24 cellular contexts compared by ENCODE assay signal in the genomic region with DNA sequence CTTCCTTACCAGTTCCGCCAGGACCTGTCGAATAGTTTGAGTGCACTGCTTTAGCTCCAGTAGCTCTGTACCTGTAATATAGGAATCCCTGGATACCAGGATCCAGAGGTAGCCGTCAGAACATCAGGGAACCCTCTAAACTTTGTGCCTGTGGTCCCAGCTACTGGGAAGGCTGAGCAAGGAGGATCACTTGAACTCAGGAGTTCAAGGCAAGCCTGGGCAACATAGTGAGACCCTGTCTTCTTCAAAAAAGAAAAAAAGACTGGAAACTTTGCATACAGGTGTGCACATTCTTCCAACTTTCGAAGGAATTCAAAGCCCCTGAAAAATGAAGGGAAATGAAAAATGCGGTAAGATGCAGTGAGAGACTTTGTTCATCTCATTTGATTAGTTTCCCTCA. TPM values are rescaled to one million over a fixed set of nuclear protein-coding genes. Genes with fewer than 3 reads are reported as not detected.
DNase-seq lines count a peak whose midpoint lies in the region; ATAC-seq, FAIRE-seq and TF ChIP-seq lines count a peak whose summit lies in the region.
"Had no signal": no experiment of that assay in that cellular context is flagged by ENCODE, and none has a peak within 500 bp of the region (broad histone marks: within the 10 kb centered on the region; RNA-seq: fewer than 3 reads in every experiment).

No MANE protein-coding gene starts in this region.

- POLR2A ChIA-PET in CD4-positive, alpha-beta T cell (lab: Charles Lee) = interaction anchor here (1.0 kb wide), 1 partner anchor 33 kb away, joined by 3 read pairs; a partner anchor contains a TSS
- POLR2A ChIA-PET in WTC11 (lab: Charles Lee) = no interaction called here
- POLR2A ChIA-PET in naive thymus-derived CD8-positive, alpha-beta T cell (lab: Charles Lee) = interaction anchor here (0.7 kb wide), 1 partner anchor 95 kb away, joined by 3 read pairs; no protein-coding TSS in a partner anchor
- POLR2A ChIA-PET in activated CD4-positive, alpha-beta memory T cell treated with anti-CD3 and anti-CD28 coated beads for 36 hours (lab: Charles Lee) = no interaction called here

- peaks cover 18% of the 10 kb centered on the region for H3K4me1 Mint-ChIP-seq in activated T-cell treated with anti-CD3 and anti-CD28 coated beads, Interleukin-2, amount 50 U/mL, for 72 hours (ENCODE audit: low read depth)
- H3K4me1 Mint-ChIP-seq in CD4-positive, alpha-beta T cell (ENCODE audit: low read depth) = peaks cover 21% of the 10 kb centered on the region
- no peaks in the 10 kb centered on the region for H3K4me1 Mint-ChIP-seq in WTC11
- H3K4me1 Mint-ChIP-seq in naive thymus-derived CD8-positive, alpha-beta T cell = peaks cover 14 to 21% (median 14%) of the 10 kb centered on the region in 4 donors
- peaks cover 8% of the 10 kb centered on the region for H3K4me1 Mint-ChIP-seq in activated CD4-positive, alpha-beta memory T cell treated with anti-CD3 and anti-CD28 coated beads for 36 hours (ENCODE audit: low read depth)
- H3K4me1 Mint-ChIP-seq: GM23338, H9 had no signal

- no peak for ATAC-seq in activated T-cell treated with anti-CD3 and anti-CD28 coated beads, Interleukin-2, amount 50 U/mL, for 72 hours (replicated peaks in 1 of 2)
- no peak for ATAC-seq in CD4-positive, alpha-beta T cell (ENCODE audit: poor library complexity)
- no peak for ATAC-seq in WTC11
- no peak for ATAC-seq in naive thymus-derived CD8-positive, alpha-beta T cell
- ATAC-seq: GM12878, GM23338 had no signal

- no peak for FAIRE-seq in urothelium cell line (lab: Jason Lieb, UNC)
- FAIRE-seq: GM12878 had no signal

- DNase-seq in activated T-cell treated with anti-CD3 and anti-CD28 coated beads, Interleukin-2, amount 50 U/mL, for 72 hours = no peak
- DNase-seq in activated T-cell treated with anti-CD3 and anti-CD28 coated beads for 4 hours (no peak), WTC11 (ENCODE audit: low spot score) (no peak), T-helper 2 cell (no peak), urothelium cell line (ENCODE audit: low spot score) (no peak)
- no peak for DNase-seq in CD4-positive, alpha-beta T cell
- no peak for DNase-seq in naive thymus-derived CD8-positive, alpha-beta T cell
- DNase-seq in activated CD4-positive, alpha-beta memory T cell treated with anti-CD3 and anti-CD28 coated beads for 36 hours = no peak
- DNase-seq: CD8-positive, alpha-beta memory T cell; DMS 273 treated with DMSO at 0.1 percent for 48 hours; DMS79; EL; GDM1; H9; NCI-H1048; NCI-H1694; NCI-H2029 treated with DMSO at 0.1 percent for 48 hours; NCI-H526 treated with DMSO at 0.1 percent for 48 hours; Right ventricle myocardium superior; RPMI8226 had no signal

- CTCF ChIA-PET in CD4-positive, alpha-beta T cell (lab: Charles Lee) = no interaction called here
- CTCF ChIA-PET in WTC11 (lab: Charles Lee) = no interaction called here
- CTCF ChIA-PET in activated CD4-positive, alpha-beta memory T cell treated with anti-CD3 and anti-CD28 coated beads for 36 hours (lab: Charles Lee) = interaction anchor here (1.1 kb wide), 1 partner anchor 31 kb away, joined by 4 read pairs; no protein-coding TSS in a partner anchor

- no peak overlapping the region for H3K27ac ChIP-seq in CD4-positive, alpha-beta T cell (ENCODE audit: low read depth, low read length)
- H3K27ac ChIP-seq: BLaER1 had no signal

- H3K36me3 Mint-ChIP-seq in activated T-cell treated with anti-CD3 and anti-CD28 coated beads, Interleukin-2, amount 50 U/mL, for 72 hours (ENCODE audit: insufficient read depth in 2 of 2) = peaks cover 10 to 26% of the 10 kb centered on the region in 2 donors
- H3K36me3 Mint-ChIP-seq in CD4-positive, alpha-beta T cell (ENCODE audit: low read depth) = peaks cover 80% of the 10 kb centered on the region
- H3K36me3 Mint-ChIP-seq in WTC11 = peaks cover 66% of the 10 kb centered on the region
- H3K36me3 Mint-ChIP-seq in naive thymus-derived CD8-positive, alpha-beta T cell = peaks cover 0 to 85% (median 9%) of the 10 kb centered on the region in 3 donors
- peaks cover 44% of the 10 kb centered on the region for H3K36me3 Mint-ChIP-seq in activated CD4-positive, alpha-beta memory T cell treated with anti-CD3 and anti-CD28 coated beads for 36 hours
- H3K36me3 Mint-ChIP-seq: IgD-negative memory B cell had no signal

- no peaks in the 10 kb centered on the region for H3K9me3 Mint-ChIP-seq in activated T-cell treated with anti-CD3 and anti-CD28 coated beads, Interleukin-2, amount 50 U/mL, for 72 hours
- no peaks in the 10 kb centered on the region for H3K9me3 Mint-ChIP-seq in CD4-positive, alpha-beta T cell
- no peaks in the 10 kb centered on the region for H3K9me3 Mint-ChIP-seq in WTC11
- H3K9me3 Mint-ChIP-seq in naive thymus-derived CD8-positive, alpha-beta T cell = no peaks in the 10 kb centered on the region
- H3K9me3 Mint-ChIP-seq in activated CD4-positive, alpha-beta memory T cell treated with anti-CD3 and anti-CD28 coated beads for 36 hours = no peaks in the 10 kb centered on the region
- H3K9me3 Mint-ChIP-seq: CD8-positive, alpha-beta memory T cell; GM23338; H9; IgD-negative memory B cell had no signal

- H3K9me3 ChIP-seq in CD4-positive, alpha-beta T cell (ENCODE audit: control insufficient read depth, low read length) = no peaks in the 10 kb centered on the region
- H3K9me3 ChIP-seq: BLaER1 had no signal

- H3K27me3 ChIP-seq in CD4-positive, alpha-beta T cell (ENCODE audit: control insufficient read depth, insufficient read depth, low read length) = no peaks in the 10 kb centered on the region
- H3K27me3 ChIP-seq: BLaER1 had no signal

- H3K4me3 Mint-ChIP-seq in activated T-cell treated with anti-CD3 and anti-CD28 coated beads, Interleukin-2, amount 50 U/mL, for 72 hours = no peak overlapping the region
- H3K4me3 Mint-ChIP-seq in CD4-positive, alpha-beta T cell = no peak overlapping the region
- no peak overlapping the region for H3K4me3 Mint-ChIP-seq in WTC11
- H3K4me3 Mint-ChIP-seq in naive thymus-derived CD8-positive, alpha-beta T cell = no peak overlapping the region
- H3K4me3 Mint-ChIP-seq in activated CD4-positive, alpha-beta memory T cell treated with anti-CD3 and anti-CD28 coated beads for 36 hours = no peak overlapping the region
- H3K4me3 Mint-ChIP-seq: GM23338, H9, IgD-negative memory B cell had no signal

- no peak for TF ChIP-seq CTCF in CD4-positive, alpha-beta T cell (IDR thresholded peaks at IDR 0.05)
- no peak for TF ChIP-seq CTCF in WTC11 (IDR thresholded peaks at IDR 0.05)

- H3K27me3 Mint-ChIP-seq in activated T-cell treated with anti-CD3 and anti-CD28 coated beads, Interleukin-2, amount 50 U/mL, for 72 hours (ENCODE audit: low read depth) = no peaks in the 10 kb centered on the region
- H3K27me3 Mint-ChIP-seq in CD4-positive, alpha-beta T cell = no peaks in the 10 kb centered on the region
- H3K27me3 Mint-ChIP-seq in WTC11 (ENCODE audit: low read depth) = no peaks in the 10 kb centered on the region
- H3K27me3 Mint-ChIP-seq in naive thymus-derived CD8-positive, alpha-beta T cell = no peaks in the 10 kb centered on the region
- no peaks in the 10 kb centered on the region for H3K27me3 Mint-ChIP-seq in activated CD4-positive, alpha-beta memory T cell treated with anti-CD3 and anti-CD28 coated beads for 36 hours
- H3K27me3 Mint-ChIP-seq: CD8-positive, alpha-beta memory T cell; IgD-negative memory B cell had no signal

- intact Hi-C loops in CD4-positive, alpha-beta T cell (cut with DNase I, micrococcal nuclease) = no loop called here
- intact Hi-C loops in activated CD4-positive, alpha-beta memory T cell treated with anti-CD3 and anti-CD28 coated beads for 36 hours (cut with micrococcal nuclease) = no loop called here

- H3K27ac Mint-ChIP-seq in activated T-cell treated with anti-CD3 and anti-CD28 coated beads, Interleukin-2, amount 50 U/mL, for 72 hours = peak overlapping the region; percentile 85
- H3K27ac Mint-ChIP-seq in CD4-positive, alpha-beta T cell = peak overlapping the region; percentile 56
- H3K27ac Mint-ChIP-seq in WTC11 = 0 out of 2 replicates have a peak overlapping the region, but pooled peaks have one; percentile 37
- peak overlapping the region in 6 of 10 donors; percentile 22 to 63 (median 27) for H3K27ac Mint-ChIP-seq in naive thymus-derived CD8-positive, alpha-beta T cell
- no peak overlapping the region for H3K27ac Mint-ChIP-seq in activated CD4-positive, alpha-beta memory T cell treated with anti-CD3 and anti-CD28 coated beads for 36 hours
- H3K27ac Mint-ChIP-seq: GM23338 had no signal

TF ChIP-seq in WTC11, 78 proteins besides CTCF, POLR2A, EP300 and RAD21:
- peak; percentile 26; the same call in 1 of the 2 replicates for TF ChIP-seq ZNF121 (CRISPR knock-in tag; IDR thresholded peaks at IDR 0.05)
- no peak for TF ChIP-seq SOX15 (CRISPR knock-in tag; IDR thresholded peaks at IDR 0.05)

RNA-seq across cellular contexts. Expression of a gene that starts 32.6 kb away (rescaled TPM):
- total RNA-seq in activated T-cell treated with anti-CD3 and anti-CD28 coated beads, Interleukin-2, amount 50 U/mL, for 72 hours = 10 to 100 TPM; 36.2 to 36.5 TPM
- total RNA-seq in CD4-positive, alpha-beta T cell = 10 to 100 TPM; 28.4 to 30.0 TPM
- total RNA-seq in WTC11 (2021) = 24.4 to 28.1 TPM (median 24.6 TPM) in 3 replicates
- total RNA-seq in naive thymus-derived CD8-positive, alpha-beta T cell = 10 to 100 TPM; 47.4 to 48.6 TPM
- polyA plus RNA-seq in naive thymus-derived CD8-positive, alpha-beta T cell = 1 to 10 TPM; 1.5 to 4.3 (median 1.7) TPM
- total RNA-seq in activated CD4-positive, alpha-beta memory T cell treated with anti-CD3 and anti-CD28 coated beads for 36 hours = 10 to 100 TPM; 21.7 to 22.6 TPM

RNA-seq across cellular contexts. Expression of a gene that starts 34.9 kb away (rescaled TPM):
- 10 to 100 TPM; 86.3 to 97.0 TPM for total RNA-seq in activated T-cell treated with anti-CD3 and anti-CD28 coated beads, Interleukin-2, amount 50 U/mL, for 72 hours
- 100 to 1,000 TPM; 106 to 109 TPM for total RNA-seq in CD4-positive, alpha-beta T cell
- total RNA-seq in WTC11 (2021) = 77.8 to 87.3 TPM (median 82.5 TPM) in 3 replicates
- 100 to 1,000 TPM in 1 of 2 experiments, 10 to 100 TPM in 1; 94.2 to 100 TPM for total RNA-seq in naive thymus-derived CD8-positive, alpha-beta T cell
- 10 to 100 TPM; 59.8 to 88.3 (median 73.3) TPM for polyA plus RNA-seq in naive thymus-derived CD8-positive, alpha-beta T cell
- 10 to 100 TPM; 84.6 to 90.3 TPM for total RNA-seq in activated CD4-positive, alpha-beta memory T cell treated with anti-CD3 and anti-CD28 coated beads for 36 hours

Comparison
In these comparisons a context has a peak if more than half of its experiments do, and no peak if none do; other contexts are left out.
1. POLR2A ChIA-PET loops: an anchor here in CD4-positive, alpha-beta T cell (1.0 kb wide) and naive thymus-derived CD8-positive, alpha-beta T cell (0.7 kb wide); none called in WTC11 and activated CD4-positive, alpha-beta memory T cell treated with anti-CD3 and anti-CD28 coated beads for 36 hours.